ENCODE assay signal across 8 cellular contexts in genomic region chr19:52601025-52601973, GRCh38. TPM values are rescaled to one million over a fixed set of nuclear protein-coding genes. Genes with fewer than 3 reads are reported as not detected.
DNase-seq lines count a peak whose midpoint lies in the region; ATAC-seq and TF ChIP-seq lines count a peak whose summit lies in the region.

No MANE protein-coding gene starts in this region.

- peaks cover 33 to 37% of the 10 kb centered on the region in 2 donors for H3K36me3 Mint-ChIP-seq in activated T-cell treated with anti-CD3 and anti-CD28 coated beads, Interleukin-2, amount 50 U/mL, for 72 hours (ENCODE audit: insufficient read depth in 2 of 2)
- H3K36me3 Mint-ChIP-seq in naive thymus-derived CD4-positive, alpha-beta T cell, result peaks cover 15 to 69% (median 45%) of the 10 kb centered on the region in 5 donors

- no peaks in the 10 kb centered on the region for H3K4me1 ChIP-seq in fibroblast of lung (ENCODE audit: control insufficient read depth, extremely low read depth, insufficient read depth, low read length)
- peaks cover 10 to 12% of the 10 kb centered on the region in 2 donors for H3K4me1 ChIP-seq in naive thymus-derived CD4-positive, alpha-beta T cell (ENCODE audit: control insufficient read depth in 2 of 2, insufficient read depth in 2 of 2, low read length in 2 of 2)

- H3K4me3 ChIP-seq in fibroblast of lung (replicated peaks in 1 of 4; ENCODE audit: control extremely low read depth in 1 of 4, insufficient read depth in 1 of 4, low read depth in 3 of 4, low read length in 4 of 4), result peak overlapping the region; percentile 68 to 80 (median 72)
- peak overlapping the region; percentile 89 for H3K4me3 ChIP-seq in naive thymus-derived CD4-positive, alpha-beta T cell (ENCODE audit: low read length)

- H3K79me2 ChIP-seq in fibroblast of lung (ENCODE audit: control insufficient read depth, insufficient read depth, low read length), result no peaks in the 10 kb centered on the region

- intact Hi-C loops in naive thymus-derived CD4-positive, alpha-beta T cell (cut with micrococcal nuclease), result loop anchor here (1.0 to 10.0 kb wide), 12 partner anchors 31 to 574 kb away; partner anchors contain the start of genes ZNF701 (in 2 of the 2), ZNF808 (in 2 of the 2), ZNF83 (in 2 of the 2) and ZNF611 (in 1 of the 2)

- POLR2A ChIA-PET in naive thymus-derived CD4-positive, alpha-beta T cell (lab: Charles Lee), result interaction anchor here (1.1 to 2.0 kb wide), 3 partner anchors 36 to 134 kb away, joined by 3 to 10 read pairs (median 3); no protein-coding TSS in a partner anchor

- peak; percentile 24 to 27 for TF ChIP-seq CTCF in fibroblast of lung (conservative IDR thresholded peaks at IDR 0.05 in 1 of 2, IDR thresholded peaks at IDR 0.05 in 1 of 2; ENCODE audit: low read depth in 1 of 2, low read length in 2 of 2)

- H3K27ac Mint-ChIP-seq in activated T-cell treated with anti-CD3 and anti-CD28 coated beads, Interleukin-2, amount 50 U/mL, for 72 hours, result peak overlapping the region; percentile 61
- peak overlapping the region; percentile 63 to 93 (median 81) for H3K27ac Mint-ChIP-seq in naive thymus-derived CD4-positive, alpha-beta T cell

- no peaks in the 10 kb centered on the region for H3K27me3 ChIP-seq in fibroblast of lung (ENCODE audit: control insufficient read depth, insufficient read depth, low read length)
- H3K27me3 ChIP-seq in naive thymus-derived CD4-positive, alpha-beta T cell (ENCODE audit: control insufficient read depth in 2 of 2, insufficient read depth in 2 of 2, low read length in 2 of 2), result no peaks in the 10 kb centered on the region

- H2AFZ ChIP-seq in fibroblast of lung (ENCODE audit: low read length), result peak overlapping the region; percentile 76

- peak overlapping the region; percentile 15 for H3K27ac ChIP-seq in fibroblast of lung (ENCODE audit: insufficient read depth, low read length)
- peak overlapping the region; percentile 81 for H3K27ac ChIP-seq in naive thymus-derived CD4-positive, alpha-beta T cell (ENCODE audit: low read depth, low read length)

- no peaks in the 10 kb centered on the region for H4K20me1 ChIP-seq in fibroblast of lung (ENCODE audit: control insufficient read depth, extremely low read depth, insufficient read depth, low read length)

- DNase-seq in DMS114 treated with DMSO at 0.1 percent for 48 hours (lab: John Stamatoyannopoulos, UW; ENCODE audit: unreplicated experiment), result peak; percentile 81
- peak; percentile 74 for DNase-seq in HuH-7 (ENCODE audit: low spot score)
- DNase-seq in OCI-M2 (lab: John Stamatoyannopoulos, UW; ENCODE audit: unreplicated experiment), result peak; percentile 51
- peak; percentile 95 to 96 for DNase-seq in activated T-cell treated with anti-CD3 and anti-CD28 coated beads, Interleukin-2, amount 50 U/mL, for 72 hours
- peak; percentile 87 to 88 for DNase-seq in fibroblast of lung (ENCODE audit: low read depth in 2 of 2)
- peak; percentile 84 to 94 (median 91) for DNase-seq in naive thymus-derived CD4-positive, alpha-beta T cell
- DNase-seq in stimulated activated CD8-positive, alpha-beta memory T cell treated with anti-CD3 and anti-CD28 coated beads, Interleukin-7, amount 100 ng/mL, for 48 hours (ENCODE audit: extremely low read depth in 1 of 2, low read depth in 1 of 2), result peak; percentile 73 to 87

- H3K9me3 ChIP-seq in fibroblast of lung (ENCODE audit: control insufficient read depth, insufficient read depth, low read depth, low read length), result no peaks in the 10 kb centered on the region
- peaks cover 0 to 32% (median 0%) of the 10 kb centered on the region in 3 experiments for H3K9me3 ChIP-seq in naive thymus-derived CD4-positive, alpha-beta T cell (ENCODE audit: control insufficient read depth in 2 of 3, low read length in 3 of 3)

- H3K9ac ChIP-seq in fibroblast of lung (ENCODE audit: insufficient read depth, low read length), result peak overlapping the region; percentile 50

- peaks cover 30% of the 10 kb centered on the region for H3K4me1 Mint-ChIP-seq in activated T-cell treated with anti-CD3 and anti-CD28 coated beads, Interleukin-2, amount 50 U/mL, for 72 hours (ENCODE audit: low read depth)
- H3K4me1 Mint-ChIP-seq in naive thymus-derived CD4-positive, alpha-beta T cell, result peaks cover 11 to 43% (median 37%) of the 10 kb centered on the region in 7 donors

- CTCF ChIA-PET in naive thymus-derived CD4-positive, alpha-beta T cell (lab: Charles Lee), result no interaction called here

- H3K27me3 Mint-ChIP-seq in activated T-cell treated with anti-CD3 and anti-CD28 coated beads, Interleukin-2, amount 50 U/mL, for 72 hours (ENCODE audit: low read depth), result no peaks in the 10 kb centered on the region
- no peaks in the 10 kb centered on the region for H3K27me3 Mint-ChIP-seq in naive thymus-derived CD4-positive, alpha-beta T cell

- H3K9me3 Mint-ChIP-seq in activated T-cell treated with anti-CD3 and anti-CD28 coated beads, Interleukin-2, amount 50 U/mL, for 72 hours, result peaks cover 11 to 23% of the 10 kb centered on the region in 2 donors
- H3K9me3 Mint-ChIP-seq in naive thymus-derived CD4-positive, alpha-beta T cell, result peaks cover 0 to 65% (median 35%) of the 10 kb centered on the region in 11 donors

- H3K4me2 ChIP-seq in fibroblast of lung (ENCODE audit: extremely low read depth, insufficient read depth, low read length), result peak overlapping the region; percentile 77

- H3K4me3 Mint-ChIP-seq in activated T-cell treated with anti-CD3 and anti-CD28 coated beads, Interleukin-2, amount 50 U/mL, for 72 hours, result peak overlapping the region; percentile 92 to 93
- H3K4me3 Mint-ChIP-seq in naive thymus-derived CD4-positive, alpha-beta T cell, result peak overlapping the region; percentile 86 to 99 (median 92)

- H3K36me3 ChIP-seq in fibroblast of lung (ENCODE audit: control insufficient read depth, insufficient read depth, low read length), result no peaks in the 10 kb centered on the region
- peaks cover 0 to 8% (median 0%) of the 10 kb centered on the region in 3 experiments for H3K36me3 ChIP-seq in naive thymus-derived CD4-positive, alpha-beta T cell (ENCODE audit: control insufficient read depth in 2 of 3, insufficient read depth in 3 of 3, low read length in 3 of 3)

- peak; percentile 91 for ATAC-seq in GM21515 (IDR thresholded peaks at IDR 0.05; ENCODE audit: unreplicated experiment)
- ATAC-seq in activated T-cell treated with anti-CD3 and anti-CD28 coated beads, Interleukin-2, amount 50 U/mL, for 72 hours (replicated peaks in 1 of 2), result peak; percentile 98
- ATAC-seq in naive thymus-derived CD4-positive, alpha-beta T cell, result peak; percentile 100

RNA-seq across cellular contexts. Expression of gene ZNF701, which starts 31.2 kb away (rescaled TPM):
- total RNA-seq in activated T-cell treated with anti-CD3 and anti-CD28 coated beads, Interleukin-2, amount 50 U/mL, for 72 hours, result 10 to 100 TPM; 25.7 to 26.0 TPM
- total RNA-seq in fibroblast of lung, result 12.6 and 18.8 TPM in 2 replicates
- 5.7 and 6.8 TPM in 2 replicates for polyA plus RNA-seq in fibroblast of lung
- polyA plus RNA-seq in fibroblast of lung (2012), result 2.6 and 3.0 TPM in 2 replicates
- polyA minus RNA-seq in fibroblast of lung (ENCODE audit: low replicate concordance), result 5.4 and 10.9 TPM in 2 replicates
- total RNA-seq in naive thymus-derived CD4-positive, alpha-beta T cell, result 10 to 100 TPM; 11.7 to 43.3 (median 28.3) TPM
- 10 to 100 TPM; 12.3 to 20.7 TPM for polyA plus RNA-seq in naive thymus-derived CD4-positive, alpha-beta T cell

RNA-seq across cellular contexts. Expression of gene ZNF83, which starts 36.9 kb away (rescaled TPM):
- total RNA-seq in activated T-cell treated with anti-CD3 and anti-CD28 coated beads, Interleukin-2, amount 50 U/mL, for 72 hours, result 10 to 100 TPM; 47.4 to 52.8 TPM
- 47.0 and 60.6 TPM in 2 replicates for total RNA-seq in fibroblast of lung
- polyA plus RNA-seq in fibroblast of lung, result 21.1 and 27.2 TPM in 2 replicates
- 11.9 and 16.6 TPM in 2 replicates for polyA plus RNA-seq in fibroblast of lung (2012)
- polyA minus RNA-seq in fibroblast of lung (ENCODE audit: low replicate concordance), result 6.2 and 11.7 TPM in 2 replicates
- total RNA-seq in naive thymus-derived CD4-positive, alpha-beta T cell, result 100 to 1,000 TPM in 2 of 5 experiments, 10 to 100 TPM in 3; 49.7 to 113 (median 70.5) TPM
- 10 to 100 TPM; 17.2 to 21.8 TPM for polyA plus RNA-seq in naive thymus-derived CD4-positive, alpha-beta T cell

Comparison
In these comparisons a context has a peak if more than half of its experiments do, and no peak if none do; other contexts are left out.
1. Peak in every context shown above with its lines: DNase-seq, ATAC-seq, H3K4me3 ChIP-seq and H3K27ac ChIP-seq.